ENCODE assay signal across 1 cellular context in the genomic region with DNA sequence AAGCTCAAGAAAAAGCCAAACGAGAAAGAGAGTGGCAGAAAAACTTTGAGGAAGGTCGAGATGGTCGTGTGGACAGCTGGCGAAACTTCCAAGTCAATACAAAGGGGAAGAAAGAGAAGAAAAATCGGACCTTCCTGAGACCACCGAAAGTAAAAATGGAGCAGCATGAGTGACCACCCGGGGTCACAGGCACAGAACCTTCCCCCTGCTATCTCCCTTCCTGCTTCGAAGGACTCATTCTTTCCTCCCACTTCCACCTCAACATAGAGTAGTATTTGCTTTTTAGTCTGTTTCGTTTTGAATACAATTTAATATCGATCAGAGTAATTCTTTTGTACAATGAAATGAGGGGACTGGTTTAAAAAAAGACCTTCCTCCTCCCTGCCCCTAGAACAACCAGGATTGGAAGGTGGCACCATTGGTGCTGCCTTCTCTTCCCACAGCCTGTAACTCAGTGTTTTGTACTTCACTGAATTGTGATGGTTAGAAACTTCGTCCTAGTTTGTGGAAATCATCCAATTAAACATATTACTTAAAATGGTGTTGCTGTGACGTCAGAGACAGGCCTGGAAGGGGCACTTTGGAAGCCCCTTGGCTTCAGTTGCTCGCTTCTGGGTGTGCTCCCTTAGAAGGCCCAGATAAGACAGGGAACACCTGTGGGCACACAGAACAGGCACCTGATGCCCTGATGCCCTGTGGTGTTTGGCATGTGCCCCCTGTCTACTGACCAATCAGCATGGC.
TF ChIP-seq lines count a peak whose summit lies in the region.

No MANE protein-coding gene starts in this region.

TF ChIP-seq in K562, 482 proteins besides CTCF, POLR2A, EP300 and RAD21:
- TF ChIP-seq CBFB (CRISPR knock-in tag; IDR thresholded peaks at IDR 0.05): no peak
- TF ChIP-seq LEF1 (IDR thresholded peaks at IDR 0.05): no peak
- no peak for TF ChIP-seq FOXK2 (conservative IDR thresholded peaks at IDR 0.05 in 1 of 2, IDR thresholded peaks at IDR 0.05 in 1 of 2; ENCODE audit: low read depth in 2 of 2)
- TF ChIP-seq ETS2 (tag; IDR thresholded peaks at IDR 0.05; ENCODE audit: borderline replicate concordance, poor library complexity, severe bottlenecking): no peak
- TF ChIP-seq CBX2 (IDR thresholded peaks at IDR 0.05; ENCODE audit: insufficient read depth, low read length, poor library complexity, severe bottlenecking): no peak
- no peak for TF ChIP-seq ATF1 (CRISPR knock-in tag; IDR thresholded peaks at IDR 0.05)
- TF ChIP-seq ATF1 (tag; IDR thresholded peaks at IDR 0.05): peak; percentile 30; the same call in 1 of the 2 replicates
- no peak for TF ChIP-seq NR2F6 (CRISPR knock-in tag; IDR thresholded peaks at IDR 0.05)
- TF ChIP-seq CREM (IDR thresholded peaks at IDR 0.05; ENCODE audit: low read depth): peak; percentile 17; the same call in 1 of the 2 replicates
- TF ChIP-seq HMGN3 (IDR thresholded peaks at IDR 0.05; ENCODE audit: borderline replicate concordance, extremely low read depth, insufficient read length, low read depth, low read length): no peak
- TF ChIP-seq SOX6 (IDR thresholded peaks at IDR 0.05): no peak
- TF ChIP-seq, protein P1, sequence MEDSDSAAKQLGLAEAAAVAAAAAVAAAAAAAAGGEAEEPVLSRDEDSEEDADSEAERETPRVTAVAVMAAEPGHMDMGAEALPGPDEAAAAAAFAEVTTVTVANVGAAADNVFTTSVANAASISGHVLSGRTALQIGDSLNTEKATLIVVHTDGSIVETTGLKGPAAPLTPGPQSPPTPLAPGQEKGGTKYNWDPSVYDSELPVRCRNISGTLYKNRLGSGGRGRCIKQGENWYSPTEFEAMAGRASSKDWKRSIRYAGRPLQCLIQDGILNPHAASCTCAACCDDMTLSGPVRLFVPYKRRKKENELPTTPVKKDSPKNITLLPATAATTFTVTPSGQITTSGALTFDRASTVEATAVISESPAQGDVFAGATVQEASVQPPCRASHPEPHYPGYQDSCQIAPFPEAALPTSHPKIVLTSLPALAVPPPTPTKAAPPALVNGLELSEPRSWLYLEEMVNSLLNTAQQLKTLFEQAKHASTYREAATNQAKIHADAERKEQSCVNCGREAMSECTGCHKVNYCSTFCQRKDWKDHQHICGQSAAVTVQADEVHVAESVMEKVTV (CRISPR knock-in tag; IDR thresholded peaks at IDR 0.05): no peak
- no peak for TF ChIP-seq GTF2E2 (tag; IDR thresholded peaks at IDR 0.05)
- TF ChIP-seq PPARD (CRISPR knock-in tag; IDR thresholded peaks at IDR 0.05): no peak
- no peak for TF ChIP-seq ZBED1 (IDR thresholded peaks at IDR 0.05)
- TF ChIP-seq PTRF (tag; IDR thresholded peaks at IDR 0.05): no peak
